In the genomic region with DNA sequence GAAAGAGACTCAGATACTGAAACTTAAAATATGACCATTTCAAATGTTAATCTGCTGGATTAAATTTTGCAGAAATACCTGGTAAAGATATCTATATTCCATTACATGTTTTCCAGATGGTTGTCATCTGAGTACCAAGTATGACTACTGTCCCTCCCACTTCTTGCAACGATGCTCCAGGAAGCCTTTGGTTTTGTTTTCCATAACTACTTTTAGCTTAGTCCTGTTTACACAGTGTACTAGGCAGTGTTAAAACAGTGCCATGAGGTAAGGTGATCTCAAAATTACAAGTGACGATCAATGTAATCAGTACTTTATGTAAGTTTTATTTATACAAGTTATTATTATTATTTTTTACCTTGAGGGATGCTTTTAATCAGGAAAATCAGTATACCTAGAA, we compare ENCODE assay signal across 25 cellular contexts. TPM values are rescaled to one million over a fixed set of nuclear protein-coding genes. Genes with fewer than 3 reads are reported as not detected.
DNase-seq lines count a peak whose midpoint lies in the region; ATAC-seq lines count a peak whose summit lies in the region.
"Had no signal": no experiment of that assay in that cellular context is flagged by ENCODE, and none has a peak within 500 bp of the region (broad histone marks: within the 10 kb centered on the region; RNA-seq: fewer than 3 reads in every experiment).

No MANE protein-coding gene starts in this region.

- peak; percentile 84 for ATAC-seq in activated CD4-positive, alpha-beta T cell treated with anti-CD3 and anti-CD28 coated beads for 36 hours
- ATAC-seq in T-helper 17 cell, result no peak
- ATAC-seq: CD8-positive, alpha-beta T cell; PC-3 had no signal

- CTCF ChIA-PET in activated CD4-positive, alpha-beta T cell treated with anti-CD3 and anti-CD28 coated beads for 36 hours (lab: Charles Lee), result interaction anchor here (0.6 to 4.4 kb wide), 7 partner anchors 10 to 698 kb away, joined by 3 to 17 read pairs (median 5); partner anchors contain the start of gene SMARCE1
- CTCF ChIA-PET in activated naive CD4-positive, alpha-beta T cell treated with anti-CD3 and anti-CD28 coated beads, Interleukin-2, amount 10 ng/mL, durations not matched to agents 7 days and 5 days (lab: Charles Lee), result no interaction called here

- H3K4me3 Mint-ChIP-seq in activated CD4-positive, alpha-beta T cell treated with anti-CD3 and anti-CD28 coated beads for 36 hours, result no peak overlapping the region
- no peak overlapping the region for H3K4me3 Mint-ChIP-seq in activated naive CD4-positive, alpha-beta T cell treated with anti-CD3 and anti-CD28 coated beads, Interleukin-2, amount 10 ng/mL, durations not matched to agents 7 days and 5 days
- no peak overlapping the region for H3K4me3 Mint-ChIP-seq in T-helper 17 cell
- no peak overlapping the region for H3K4me3 Mint-ChIP-seq in stimulated activated naive CD8-positive, alpha-beta T cell treated with anti-CD3 and anti-CD28 coated beads, Interleukin-15, Interleukin-2, amounts not matched to agents 100 ng/mL and 50 ng/mL, for 24 hours
- H3K4me3 Mint-ChIP-seq: CD8-positive, alpha-beta T cell; H9; HFFc6 had no signal

- H3K27me3 Mint-ChIP-seq in activated CD4-positive, alpha-beta T cell treated with anti-CD3 and anti-CD28 coated beads for 36 hours, result no peaks in the 10 kb centered on the region
- no peaks in the 10 kb centered on the region for H3K27me3 Mint-ChIP-seq in activated naive CD4-positive, alpha-beta T cell treated with anti-CD3 and anti-CD28 coated beads, Interleukin-2, amount 10 ng/mL, durations not matched to agents 7 days and 5 days
- no peaks in the 10 kb centered on the region for H3K27me3 Mint-ChIP-seq in T-helper 17 cell
- no peaks in the 10 kb centered on the region for H3K27me3 Mint-ChIP-seq in stimulated activated naive CD8-positive, alpha-beta T cell treated with anti-CD3 and anti-CD28 coated beads, Interleukin-15, Interleukin-2, amounts not matched to agents 100 ng/mL and 50 ng/mL, for 24 hours

- H3K27ac Mint-ChIP-seq in activated CD4-positive, alpha-beta T cell treated with anti-CD3 and anti-CD28 coated beads for 36 hours, result peak overlapping the region; percentile 29
- H3K27ac Mint-ChIP-seq in activated naive CD4-positive, alpha-beta T cell treated with anti-CD3 and anti-CD28 coated beads, Interleukin-2, amount 10 ng/mL, durations not matched to agents 7 days and 5 days, result peak overlapping the region; percentile 30
- peak overlapping the region; percentile 3 for H3K27ac Mint-ChIP-seq in T-helper 17 cell
- peak overlapping the region; percentile 74 for H3K27ac Mint-ChIP-seq in stimulated activated naive CD8-positive, alpha-beta T cell treated with anti-CD3 and anti-CD28 coated beads, Interleukin-15, Interleukin-2, amounts not matched to agents 100 ng/mL and 50 ng/mL, for 24 hours
- H3K27ac Mint-ChIP-seq: CD8-positive, alpha-beta T cell; H9; HFFc6 had no signal

- POLR2A ChIA-PET in activated CD4-positive, alpha-beta T cell treated with anti-CD3 and anti-CD28 coated beads for 36 hours (lab: Charles Lee), result interaction anchor here (0.7 to 1.2 kb wide), 4 partner anchors 26 to 1059 kb away, joined by 3 to 15 read pairs (median 6); partner anchors contain the start of gene EIF1

- H3K4me1 Mint-ChIP-seq in activated CD4-positive, alpha-beta T cell treated with anti-CD3 and anti-CD28 coated beads for 36 hours, result peaks cover 22% of the 10 kb centered on the region
- H3K4me1 Mint-ChIP-seq in activated naive CD4-positive, alpha-beta T cell treated with anti-CD3 and anti-CD28 coated beads, Interleukin-2, amount 10 ng/mL, durations not matched to agents 7 days and 5 days, result peaks cover 3% of the 10 kb centered on the region
- peaks cover 17% of the 10 kb centered on the region for H3K4me1 Mint-ChIP-seq in T-helper 17 cell
- H3K4me1 Mint-ChIP-seq in stimulated activated naive CD8-positive, alpha-beta T cell treated with anti-CD3 and anti-CD28 coated beads, Interleukin-15, Interleukin-2, amounts not matched to agents 100 ng/mL and 50 ng/mL, for 24 hours (ENCODE audit: low read depth), result peaks cover 15% of the 10 kb centered on the region

- DNase-seq in activated CD4-positive, alpha-beta T cell treated with anti-CD3 and anti-CD28 coated beads for 36 hours, result no peak
- no peak for DNase-seq in activated CD4-positive, alpha-beta T cell treated with anti-CD3 and anti-CD28 coated beads for 1 hour
- no peak for DNase-seq in activated naive CD4-positive, alpha-beta T cell treated with anti-CD3 and anti-CD28 coated beads, Interleukin-2, amount 10 ng/mL, durations not matched to agents 7 days and 5 days
- no peak for DNase-seq in activated naive CD4-positive, alpha-beta T cell treated with anti-CD3 and anti-CD28 coated beads, Interleukin-2, amount 50 U/mL, for 16 hours
- DNase-seq in T-helper 17 cell (no peak), OCI-M1 (lab: John Stamatoyannopoulos, UW) (no peak)
- DNase-seq: 8988T; AML-193; C1 segment of cervical spinal cord; CD8-positive, alpha-beta T cell; DMS153; H9; HFFc6; Kasumi-1; NCI-H1417; NCI-H1694 treated with DMSO at 0.1 percent for 48 hours; NCI-H2081 treated with DMSO at 0.1 percent for 48 hours; NCI-H2171 treated with DMSO at 0.1 percent for 48 hours; NCI-H446; NCI-H526 treated with DMSO at 0.1 percent for 48 hours; PC-3; Right ventricle myocardium superior had no signal

- H3K36me3 Mint-ChIP-seq in activated CD4-positive, alpha-beta T cell treated with anti-CD3 and anti-CD28 coated beads for 36 hours (ENCODE audit: low read depth), result peaks cover 54% of the 10 kb centered on the region
- peaks cover 67% of the 10 kb centered on the region for H3K36me3 Mint-ChIP-seq in activated naive CD4-positive, alpha-beta T cell treated with anti-CD3 and anti-CD28 coated beads, Interleukin-2, amount 10 ng/mL, durations not matched to agents 7 days and 5 days
- peaks cover 12% of the 10 kb centered on the region for H3K36me3 Mint-ChIP-seq in T-helper 17 cell (ENCODE audit: low read depth)
- H3K36me3 Mint-ChIP-seq in stimulated activated naive CD8-positive, alpha-beta T cell treated with anti-CD3 and anti-CD28 coated beads, Interleukin-15, Interleukin-2, amounts not matched to agents 100 ng/mL and 50 ng/mL, for 24 hours (ENCODE audit: low read depth), result peaks cover 80% of the 10 kb centered on the region

- H3K9me3 Mint-ChIP-seq in activated CD4-positive, alpha-beta T cell treated with anti-CD3 and anti-CD28 coated beads for 36 hours (ENCODE audit: low read depth), result no peaks in the 10 kb centered on the region
- no peaks in the 10 kb centered on the region for H3K9me3 Mint-ChIP-seq in activated naive CD4-positive, alpha-beta T cell treated with anti-CD3 and anti-CD28 coated beads, Interleukin-2, amount 10 ng/mL, durations not matched to agents 7 days and 5 days
- H3K9me3 Mint-ChIP-seq in stimulated activated naive CD8-positive, alpha-beta T cell treated with anti-CD3 and anti-CD28 coated beads, Interleukin-15, Interleukin-2, amounts not matched to agents 100 ng/mL and 50 ng/mL, for 24 hours, result no peaks in the 10 kb centered on the region
- H3K9me3 Mint-ChIP-seq: CD8-positive, alpha-beta T cell; H9; HFFc6 had no signal

- intact Hi-C loops in activated CD4-positive, alpha-beta T cell treated with anti-CD3 and anti-CD28 coated beads for 36 hours (cut with DNase I, micrococcal nuclease), result no loop called here

- no peaks in the 10 kb centered on the region for H3K9me3 ChIP-seq in T-helper 17 cell (ENCODE audit: control insufficient read depth, low read length, poor library complexity, severe bottlenecking)

RNA-seq across cellular contexts. Expression of gene SMARCE1, which starts 17.8 kb away (rescaled TPM):
- 100 to 1,000 TPM in 1 of 2 experiments, 10 to 100 TPM in 1; 99.7 to 122 TPM for total RNA-seq in activated CD4-positive, alpha-beta T cell treated with anti-CD3 and anti-CD28 coated beads for 36 hours
- 10 to 100 TPM; 60.0 to 77.5 TPM for total RNA-seq in T-helper 17 cell

RNA-seq across cellular contexts. Expression of gene KRT222, which starts 35.1 kb away (rescaled TPM):
- not detected for total RNA-seq in activated CD4-positive, alpha-beta T cell treated with anti-CD3 and anti-CD28 coated beads for 36 hours
- not detected for total RNA-seq in T-helper 17 cell
- total RNA-seq: CD8-positive, alpha-beta T cell; G401; HFFc6; PC-3; Right ventricle myocardium superior; RPMI7951 had no signal

Comparison
In these comparisons a context has a peak if more than half of its experiments do, and no peak if none do; other contexts are left out.
1. H3K27ac Mint-ChIP-seq: peak in every context shown above with its lines; median percentile 74 in stimulated activated naive CD8-positive, alpha-beta T cell treated with anti-CD3 and anti-CD28 coated beads, Interleukin-15, Interleukin-2, amounts not matched to agents 100 ng/mL and 50 ng/mL, for 24 hours; 30 in activated naive CD4-positive, alpha-beta T cell treated with anti-CD3 and anti-CD28 coated beads, Interleukin-2, amount 10 ng/mL, durations not matched to agents 7 days and 5 days; 29 in activated CD4-positive, alpha-beta T cell treated with anti-CD3 and anti-CD28 coated beads for 36 hours; 3 in T-helper 17 cell.